Comparison of ENCODE assay signal across 13 cellular contexts in genomic region chr17:64151016-64151368, GRCh38.
"Had no signal": no experiment of that assay in that cellular context is flagged by ENCODE, and none has a peak within 500 bp of the region (broad histone marks: within the 10 kb centered on the region; RNA-seq: fewer than 3 reads in every experiment).

No MANE protein-coding gene starts in this region.

- H3K9me3 Mint-ChIP-seq: central memory CD8-positive, alpha-beta T cell; dendritic cell treated with granulocyte-macrophage colony-stimulating factor and Interleukin-4, amounts not matched to agents 40 ng/mL and 50 ng/mL, for 4 days; effector memory CD8-positive, alpha-beta T cell; memory B cell; natural killer cell treated with Interleukin-12 subunit alpha and Interleukin-12 subunit beta and Interleukin-15 and Interleukin-18, amount 100 ng/mL, for 72 hours; stimulated activated naive CD8-positive, alpha-beta T cell treated with anti-CD3 and anti-CD28 coated beads, Interleukin-15, Interleukin-2, amounts not matched to agents 100 ng/mL and 50 ng/mL, for 24 hours had no signal

- DNase-seq: activated naive CD4-positive, alpha-beta T cell; effector memory CD8-positive, alpha-beta T cell; sigmoid colon; stimulated activated CD4-positive, alpha-beta T cell treated with anti-CD3 and anti-CD28 coated beads, Interleukin-2, amount 100 ng/mL, for 48 hours; testis had no signal

- ATAC-seq: activated CD4-positive, CD25-positive, alpha-beta regulatory T cell treated with anti-CD3 and anti-CD28 coated beads, Interleukin-2, amount 50 U/mL, for 24 hours; effector memory CD8-positive, alpha-beta T cell; natural killer cell treated with Interleukin-12 subunit alpha and Interleukin-12 subunit beta and Interleukin-15 and Interleukin-18, amount 100 ng/mL, for 72 hours had no signal

- H3K27ac Mint-ChIP-seq: dendritic cell treated with granulocyte-macrophage colony-stimulating factor and Interleukin-4, amounts not matched to agents 40 ng/mL and 50 ng/mL, for 4 days; effector memory CD8-positive, alpha-beta T cell; memory B cell; stimulated activated naive CD8-positive, alpha-beta T cell treated with anti-CD3 and anti-CD28 coated beads, Interleukin-15, Interleukin-2, amounts not matched to agents 100 ng/mL and 50 ng/mL, for 24 hours had no signal

- H3K27me3 Mint-ChIP-seq: central memory CD8-positive, alpha-beta T cell; dendritic cell treated with granulocyte-macrophage colony-stimulating factor and Interleukin-4, amounts not matched to agents 40 ng/mL and 50 ng/mL, for 4 days; effector memory CD8-positive, alpha-beta T cell; memory B cell; natural killer cell treated with Interleukin-12 subunit alpha and Interleukin-12 subunit beta and Interleukin-15 and Interleukin-18, amount 100 ng/mL, for 72 hours; stimulated activated naive CD8-positive, alpha-beta T cell treated with anti-CD3 and anti-CD28 coated beads, Interleukin-15, Interleukin-2, amounts not matched to agents 100 ng/mL and 50 ng/mL, for 24 hours had no signal

- H3K4me3 Mint-ChIP-seq: central memory CD8-positive, alpha-beta T cell; dendritic cell treated with granulocyte-macrophage colony-stimulating factor and Interleukin-4, amounts not matched to agents 40 ng/mL and 50 ng/mL, for 4 days; effector memory CD8-positive, alpha-beta T cell; memory B cell; natural killer cell treated with Interleukin-12 subunit alpha and Interleukin-12 subunit beta and Interleukin-15 and Interleukin-18, amount 100 ng/mL, for 72 hours; stimulated activated naive CD8-positive, alpha-beta T cell treated with anti-CD3 and anti-CD28 coated beads, Interleukin-15, Interleukin-2, amounts not matched to agents 100 ng/mL and 50 ng/mL, for 24 hours had no signal

- H3K27me3 ChIP-seq: sigmoid colon, testis had no signal

- H3K27ac ChIP-seq: testis had no signal

- H3K4me3 ChIP-seq: prostate gland, sigmoid colon, testis had no signal

- FAIRE-seq: urothelium cell line had no signal

- H3K9me3 ChIP-seq: prostate gland, sigmoid colon, testis had no signal

- H3K36me3 ChIP-seq: prostate gland had no signal
